1 cellular context compared by ENCODE assay signal in the genomic region with DNA sequence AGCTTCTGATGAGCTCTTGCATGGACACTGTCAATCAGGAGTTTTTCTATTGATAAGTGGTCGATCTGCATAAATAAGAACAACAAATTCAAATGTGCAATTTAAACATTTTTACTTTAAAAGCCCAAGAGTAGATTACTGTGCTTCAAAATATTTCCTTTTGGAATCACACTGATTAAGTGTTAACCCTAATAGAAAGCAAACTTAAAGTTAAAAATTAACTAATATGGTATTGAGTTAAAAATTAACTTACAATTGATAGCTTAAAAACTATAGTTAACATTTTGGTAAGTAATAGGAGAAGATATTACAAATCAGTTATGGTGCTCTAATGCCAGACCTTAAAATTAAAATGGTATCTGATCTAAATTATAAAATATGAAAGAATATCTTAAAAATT.
TF ChIP-seq lines count a peak whose summit lies in the region.

No MANE protein-coding gene starts in this region.

TF ChIP-seq in SK-N-SH, 30 proteins besides CTCF, POLR2A, EP300 and RAD21 (continued from another document):
- no peak for TF ChIP-seq FOXJ3 (CRISPR knock-in tag; IDR thresholded peaks at IDR 0.05)
- no peak for TF ChIP-seq ELF1 (IDR thresholded peaks at IDR 0.05)
- no peak for TF ChIP-seq SIN3A (IDR thresholded peaks at IDR 0.05; ENCODE audit: borderline replicate concordance, low read depth, low read length)
- no peak for TF ChIP-seq USF2 (IDR thresholded peaks at IDR 0.05; ENCODE audit: borderline replicate concordance, low read depth, low read length)
- TF ChIP-seq NRF1 (IDR thresholded peaks at IDR 0.05; ENCODE audit: low read depth, low read length): no peak
- TF ChIP-seq, protein P1, sequence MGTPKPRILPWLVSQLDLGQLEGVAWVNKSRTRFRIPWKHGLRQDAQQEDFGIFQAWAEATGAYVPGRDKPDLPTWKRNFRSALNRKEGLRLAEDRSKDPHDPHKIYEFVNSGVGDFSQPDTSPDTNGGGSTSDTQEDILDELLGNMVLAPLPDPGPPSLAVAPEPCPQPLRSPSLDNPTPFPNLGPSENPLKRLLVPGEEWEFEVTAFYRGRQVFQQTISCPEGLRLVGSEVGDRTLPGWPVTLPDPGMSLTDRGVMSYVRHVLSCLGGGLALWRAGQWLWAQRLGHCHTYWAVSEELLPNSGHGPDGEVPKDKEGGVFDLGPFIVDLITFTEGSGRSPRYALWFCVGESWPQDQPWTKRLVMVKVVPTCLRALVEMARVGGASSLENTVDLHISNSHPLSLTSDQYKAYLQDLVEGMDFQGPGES (IDR thresholded peaks at IDR 0.05; ENCODE audit: low read depth, low read length): no peak
- TF ChIP-seq, protein P2, sequence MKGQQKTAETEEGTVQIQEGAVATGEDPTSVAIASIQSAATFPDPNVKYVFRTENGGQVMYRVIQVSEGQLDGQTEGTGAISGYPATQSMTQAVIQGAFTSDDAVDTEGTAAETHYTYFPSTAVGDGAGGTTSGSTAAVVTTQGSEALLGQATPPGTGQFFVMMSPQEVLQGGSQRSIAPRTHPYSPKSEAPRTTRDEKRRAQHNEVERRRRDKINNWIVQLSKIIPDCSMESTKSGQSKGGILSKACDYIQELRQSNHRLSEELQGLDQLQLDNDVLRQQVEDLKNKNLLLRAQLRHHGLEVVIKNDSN (IDR thresholded peaks at IDR 0.05; ENCODE audit: borderline replicate concordance, low read depth): no peak
TF ChIP-seq in SK-N-SH: peak in this region for 0.
